ENCODE assay signal across 9 cellular contexts in the genomic region with DNA sequence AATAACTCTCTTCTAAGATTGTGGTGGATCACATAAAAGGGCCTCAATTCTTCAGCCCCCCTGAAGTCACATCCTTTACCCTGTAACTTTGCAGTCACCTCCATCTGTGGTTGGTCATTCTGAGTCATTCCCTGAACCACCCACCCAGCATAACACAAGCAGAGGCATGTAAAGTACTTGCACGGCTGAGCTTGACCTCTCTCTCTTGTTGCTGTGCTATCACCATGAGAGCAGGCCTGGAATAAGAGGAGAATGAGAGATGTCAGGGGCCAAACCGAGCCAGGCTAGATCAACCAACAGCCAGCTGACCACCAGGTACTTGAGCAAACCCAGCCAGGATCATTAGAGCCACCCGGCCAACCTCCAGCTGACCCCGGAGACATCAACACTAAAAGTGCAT. TPM values are rescaled to one million over a fixed set of nuclear protein-coding genes. Genes with fewer than 3 reads are reported as not detected.
DNase-seq lines count a peak whose midpoint lies in the region; ATAC-seq and TF ChIP-seq lines count a peak whose summit lies in the region.
"Had no signal": no experiment of that assay in that cellular context is flagged by ENCODE, and none has a peak within 500 bp of the region (broad histone marks: within the 10 kb centered on the region; RNA-seq: fewer than 3 reads in every experiment).

No MANE protein-coding gene starts in this region.

- H3K9me3 Mint-ChIP-seq in WTC11, result no peaks in the 10 kb centered on the region

- intact Hi-C loops in cardiac septum (cut with DNase I), result no loop called here

- H3K4me3 ChIP-seq in choroid plexus epithelial cell (ENCODE audit: low read depth, low read length), result no peak overlapping the region

- CTCF ChIA-PET in WTC11 (lab: Charles Lee), result interaction anchor here (3.2 kb wide), 1 partner anchor 13 kb away, joined by 23 read pairs; a partner anchor contains a TSS

- TF ChIP-seq CTCF in choroid plexus epithelial cell (conservative IDR thresholded peaks at IDR 0.05; ENCODE audit: low read depth, low read length) (no peak), WTC11 (IDR thresholded peaks at IDR 0.05) (no peak)

- peak; percentile 78 for ATAC-seq in GM19455 (IDR thresholded peaks at IDR 0.05; ENCODE audit: unreplicated experiment)
- peak; percentile 83 for ATAC-seq in HG03378 (IDR thresholded peaks at IDR 0.05; ENCODE audit: unreplicated experiment)
- no peak for ATAC-seq in WTC11

- H3K27me3 Mint-ChIP-seq in WTC11 (ENCODE audit: low read depth), result no peaks in the 10 kb centered on the region

- H3K27ac Mint-ChIP-seq in WTC11, result no peak overlapping the region

- no peaks in the 10 kb centered on the region for H3K4me1 Mint-ChIP-seq in WTC11

- DNase-seq in AG20443 (ENCODE audit: low spot score) (peak; percentile 54), choroid plexus epithelial cell (ENCODE audit: low read depth) (peak; percentile 89), WTC11 (ENCODE audit: low spot score) (no peak), cardiac septum (ENCODE audit: low spot score) (no peak), HuH-7 (ENCODE audit: low spot score) (no peak)
- DNase-seq in activated CD4-positive, alpha-beta T cell treated with anti-CD3 and anti-CD28 coated beads, Interleukin-2, amount 50 U/mL, for 4 hours, result no peak
- DNase-seq: hippocampal formation had no signal

- H3K4me3 Mint-ChIP-seq in WTC11, result no peak overlapping the region

- no peaks in the 10 kb centered on the region for H3K36me3 Mint-ChIP-seq in WTC11

- POLR2A ChIA-PET in WTC11 (lab: Charles Lee), result no interaction called here

TF ChIP-seq in WTC11, 78 proteins besides CTCF, POLR2A, EP300 and RAD21:
- TF ChIP-seq NFE2L1 (CRISPR knock-in tag; IDR thresholded peaks at IDR 0.05) (no peak), HMGA2 (CRISPR knock-in tag; IDR thresholded peaks at IDR 0.05) (no peak), SMAD4 (CRISPR knock-in tag; IDR thresholded peaks at IDR 0.05) (no peak), CREB1 (CRISPR knock-in tag; IDR thresholded peaks at IDR 0.05) (no peak), ATF1 (CRISPR knock-in tag; IDR thresholded peaks at IDR 0.05) (no peak), SMAD3 (CRISPR knock-in tag; IDR thresholded peaks at IDR 0.05; ENCODE audit: borderline replicate concordance) (no peak), ZNF219 (CRISPR knock-in tag; IDR thresholded peaks at IDR 0.05; ENCODE audit: borderline replicate concordance) (no peak), ESRRA (CRISPR knock-in tag; IDR thresholded peaks at IDR 0.05; ENCODE audit: borderline replicate concordance) (no peak), NR3C1 (CRISPR knock-in tag; conservative IDR thresholded peaks at IDR 0.05; ENCODE audit: low read depth) (no peak), MYBL2 (CRISPR knock-in tag; IDR thresholded peaks at IDR 0.05) (no peak), SP1 (CRISPR knock-in tag; conservative IDR thresholded peaks at IDR 0.05) (no peak), ZNF671 (CRISPR knock-in tag; IDR thresholded peaks at IDR 0.05) (no peak), TP53 (CRISPR knock-in tag; IDR thresholded peaks at IDR 0.05) (no peak), JAZF1 (CRISPR knock-in tag; IDR thresholded peaks at IDR 0.05) (no peak), ZNF263 (CRISPR knock-in tag; IDR thresholded peaks at IDR 0.05; ENCODE audit: low read depth) (no peak)
- TF ChIP-seq, protein P1, sequence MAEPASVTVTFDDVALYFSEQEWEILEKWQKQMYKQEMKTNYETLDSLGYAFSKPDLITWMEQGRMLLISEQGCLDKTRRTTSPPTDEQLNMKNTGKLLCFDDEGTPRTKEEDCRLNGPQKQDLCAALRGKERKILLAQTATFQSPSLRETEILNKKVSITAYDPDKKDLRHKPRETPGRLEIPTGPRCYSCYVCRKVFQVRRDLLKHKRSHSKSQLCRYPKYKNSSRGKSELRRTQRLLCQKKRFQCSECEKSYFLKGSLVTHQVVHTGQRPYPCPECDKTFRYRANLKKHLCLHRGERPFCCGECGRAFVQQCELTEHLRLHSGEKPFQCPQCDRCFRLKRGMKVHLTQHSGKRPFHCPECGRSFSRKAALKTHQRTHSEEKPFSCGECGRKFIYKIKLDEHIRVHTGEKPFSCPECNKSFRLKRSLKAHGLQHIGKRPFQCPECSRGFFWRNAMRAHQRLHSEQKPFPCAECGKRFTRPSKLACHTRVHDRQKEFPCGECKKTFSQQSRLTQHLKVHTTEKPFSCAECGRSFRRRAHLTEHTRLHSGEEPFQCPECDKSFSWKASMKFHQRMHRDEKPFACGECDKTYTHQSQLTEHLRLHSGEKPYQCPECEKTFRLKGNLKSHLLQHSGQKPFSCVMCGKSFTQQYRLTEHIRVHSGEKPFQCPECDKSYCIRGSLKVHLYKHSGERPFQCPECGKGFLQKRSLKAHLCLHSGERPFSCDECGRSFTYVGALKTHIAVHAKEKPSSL (CRISPR knock-in tag; conservative IDR thresholded peaks at IDR 0.05), result no peak
- TF ChIP-seq, protein P2, sequence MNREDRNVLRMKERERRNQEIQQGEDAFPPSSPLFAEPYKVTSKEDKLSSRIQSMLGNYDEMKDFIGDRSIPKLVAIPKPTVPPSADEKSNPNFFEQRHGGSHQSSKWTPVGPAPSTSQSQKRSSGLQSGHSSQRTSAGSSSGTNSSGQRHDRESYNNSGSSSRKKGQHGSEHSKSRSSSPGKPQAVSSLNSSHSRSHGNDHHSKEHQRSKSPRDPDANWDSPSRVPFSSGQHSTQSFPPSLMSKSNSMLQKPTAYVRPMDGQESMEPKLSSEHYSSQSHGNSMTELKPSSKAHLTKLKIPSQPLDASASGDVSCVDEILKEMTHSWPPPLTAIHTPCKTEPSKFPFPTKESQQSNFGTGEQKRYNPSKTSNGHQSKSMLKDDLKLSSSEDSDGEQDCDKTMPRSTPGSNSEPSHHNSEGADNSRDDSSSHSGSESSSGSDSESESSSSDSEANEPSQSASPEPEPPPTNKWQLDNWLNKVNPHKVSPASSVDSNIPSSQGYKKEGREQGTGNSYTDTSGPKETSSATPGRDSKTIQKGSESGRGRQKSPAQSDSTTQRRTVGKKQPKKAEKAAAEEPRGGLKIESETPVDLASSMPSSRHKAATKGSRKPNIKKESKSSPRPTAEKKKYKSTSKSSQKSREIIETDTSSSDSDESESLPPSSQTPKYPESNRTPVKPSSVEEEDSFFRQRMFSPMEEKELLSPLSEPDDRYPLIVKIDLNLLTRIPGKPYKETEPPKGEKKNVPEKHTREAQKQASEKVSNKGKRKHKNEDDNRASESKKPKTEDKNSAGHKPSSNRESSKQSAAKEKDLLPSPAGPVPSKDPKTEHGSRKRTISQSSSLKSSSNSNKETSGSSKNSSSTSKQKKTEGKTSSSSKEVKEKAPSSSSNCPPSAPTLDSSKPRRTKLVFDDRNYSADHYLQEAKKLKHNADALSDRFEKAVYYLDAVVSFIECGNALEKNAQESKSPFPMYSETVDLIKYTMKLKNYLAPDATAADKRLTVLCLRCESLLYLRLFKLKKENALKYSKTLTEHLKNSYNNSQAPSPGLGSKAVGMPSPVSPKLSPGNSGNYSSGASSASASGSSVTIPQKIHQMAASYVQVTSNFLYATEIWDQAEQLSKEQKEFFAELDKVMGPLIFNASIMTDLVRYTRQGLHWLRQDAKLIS (CRISPR knock-in tag; IDR thresholded peaks at IDR 0.05; ENCODE audit: borderline replicate concordance), result no peak
- TF ChIP-seq, protein P3, sequence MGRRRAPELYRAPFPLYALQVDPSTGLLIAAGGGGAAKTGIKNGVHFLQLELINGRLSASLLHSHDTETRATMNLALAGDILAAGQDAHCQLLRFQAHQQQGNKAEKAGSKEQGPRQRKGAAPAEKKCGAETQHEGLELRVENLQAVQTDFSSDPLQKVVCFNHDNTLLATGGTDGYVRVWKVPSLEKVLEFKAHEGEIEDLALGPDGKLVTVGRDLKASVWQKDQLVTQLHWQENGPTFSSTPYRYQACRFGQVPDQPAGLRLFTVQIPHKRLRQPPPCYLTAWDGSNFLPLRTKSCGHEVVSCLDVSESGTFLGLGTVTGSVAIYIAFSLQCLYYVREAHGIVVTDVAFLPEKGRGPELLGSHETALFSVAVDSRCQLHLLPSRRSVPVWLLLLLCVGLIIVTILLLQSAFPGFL (CRISPR knock-in tag; IDR thresholded peaks at IDR 0.05; ENCODE audit: borderline replicate concordance), result no peak
- TF ChIP-seq, protein P4, sequence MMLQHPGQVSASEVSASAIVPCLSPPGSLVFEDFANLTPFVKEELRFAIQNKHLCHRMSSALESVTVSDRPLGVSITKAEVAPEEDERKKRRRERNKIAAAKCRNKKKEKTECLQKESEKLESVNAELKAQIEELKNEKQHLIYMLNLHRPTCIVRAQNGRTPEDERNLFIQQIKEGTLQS (CRISPR knock-in tag; conservative IDR thresholded peaks at IDR 0.05), result no peak
- TF ChIP-seq, protein P5, sequence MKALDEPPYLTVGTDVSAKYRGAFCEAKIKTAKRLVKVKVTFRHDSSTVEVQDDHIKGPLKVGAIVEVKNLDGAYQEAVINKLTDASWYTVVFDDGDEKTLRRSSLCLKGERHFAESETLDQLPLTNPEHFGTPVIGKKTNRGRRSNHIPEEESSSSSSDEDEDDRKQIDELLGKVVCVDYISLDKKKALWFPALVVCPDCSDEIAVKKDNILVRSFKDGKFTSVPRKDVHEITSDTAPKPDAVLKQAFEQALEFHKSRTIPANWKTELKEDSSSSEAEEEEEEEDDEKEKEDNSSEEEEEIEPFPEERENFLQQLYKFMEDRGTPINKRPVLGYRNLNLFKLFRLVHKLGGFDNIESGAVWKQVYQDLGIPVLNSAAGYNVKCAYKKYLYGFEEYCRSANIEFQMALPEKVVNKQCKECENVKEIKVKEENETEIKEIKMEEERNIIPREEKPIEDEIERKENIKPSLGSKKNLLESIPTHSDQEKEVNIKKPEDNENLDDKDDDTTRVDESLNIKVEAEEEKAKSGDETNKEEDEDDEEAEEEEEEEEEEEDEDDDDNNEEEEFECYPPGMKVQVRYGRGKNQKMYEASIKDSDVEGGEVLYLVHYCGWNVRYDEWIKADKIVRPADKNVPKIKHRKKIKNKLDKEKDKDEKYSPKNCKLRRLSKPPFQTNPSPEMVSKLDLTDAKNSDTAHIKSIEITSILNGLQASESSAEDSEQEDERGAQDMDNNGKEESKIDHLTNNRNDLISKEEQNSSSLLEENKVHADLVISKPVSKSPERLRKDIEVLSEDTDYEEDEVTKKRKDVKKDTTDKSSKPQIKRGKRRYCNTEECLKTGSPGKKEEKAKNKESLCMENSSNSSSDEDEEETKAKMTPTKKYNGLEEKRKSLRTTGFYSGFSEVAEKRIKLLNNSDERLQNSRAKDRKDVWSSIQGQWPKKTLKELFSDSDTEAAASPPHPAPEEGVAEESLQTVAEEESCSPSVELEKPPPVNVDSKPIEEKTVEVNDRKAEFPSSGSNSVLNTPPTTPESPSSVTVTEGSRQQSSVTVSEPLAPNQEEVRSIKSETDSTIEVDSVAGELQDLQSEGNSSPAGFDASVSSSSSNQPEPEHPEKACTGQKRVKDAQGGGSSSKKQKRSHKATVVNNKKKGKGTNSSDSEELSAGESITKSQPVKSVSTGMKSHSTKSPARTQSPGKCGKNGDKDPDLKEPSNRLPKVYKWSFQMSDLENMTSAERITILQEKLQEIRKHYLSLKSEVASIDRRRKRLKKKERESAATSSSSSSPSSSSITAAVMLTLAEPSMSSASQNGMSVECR (CRISPR knock-in tag; IDR thresholded peaks at IDR 0.05; ENCODE audit: borderline replicate concordance), result no peak

RNA-seq across cellular contexts. Expression of a gene that starts 13.5 kb away (rescaled TPM):
- total RNA-seq in WTC11 (2021), result 12.2 to 17.6 TPM (median 15.1 TPM) in 3 replicates
- total RNA-seq in cardiac septum, result 40.3 TPM

Comparison
In these comparisons a context has a peak if more than half of its experiments do, and no peak if none do; other contexts are left out.
1. DNase-seq: peak in AG20443 (single experiment) and choroid plexus epithelial cell (single experiment); none in activated CD4-positive, alpha-beta T cell treated with anti-CD3 and anti-CD28 coated beads, Interleukin-2, amount 50 U/mL, for 4 hours (0 of 2), WTC11 (single experiment), cardiac septum (single experiment) and HuH-7 (single experiment).